ENCODE assay signal across 8 cellular contexts in the genomic region with DNA sequence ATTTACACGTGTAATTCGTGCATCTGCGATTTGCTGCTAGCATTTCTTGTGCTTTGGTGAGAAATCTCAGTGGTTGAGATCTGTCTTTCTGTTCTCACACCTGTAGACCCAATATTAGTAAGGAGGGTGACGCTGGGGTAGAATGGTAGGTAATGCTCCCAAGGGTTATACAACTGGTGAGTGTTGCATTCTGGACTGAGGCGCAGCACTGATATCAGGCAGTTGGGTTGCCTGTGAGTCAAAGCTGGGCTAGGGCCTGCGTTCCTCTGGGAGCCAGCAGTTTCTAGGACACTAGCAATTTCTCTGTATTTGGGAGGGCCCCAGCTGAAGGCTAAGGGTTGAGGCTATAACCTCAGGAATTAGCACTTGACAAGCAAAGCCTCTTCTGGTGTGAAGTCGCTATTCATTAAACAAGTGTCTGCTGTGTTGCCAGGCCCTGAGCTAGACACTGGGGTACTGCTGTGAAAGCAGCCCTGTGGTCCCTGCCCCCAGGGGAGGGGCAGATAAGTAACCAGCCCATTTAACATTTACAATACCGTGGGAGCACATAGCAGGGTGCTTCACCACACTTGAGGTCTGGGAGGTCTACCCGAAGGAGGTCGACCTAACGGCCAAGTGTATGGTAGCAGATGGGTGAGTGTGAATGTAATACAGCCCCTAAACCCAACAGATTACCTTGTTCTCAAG. TPM values are rescaled to one million over a fixed set of nuclear protein-coding genes. Genes with fewer than 3 reads are reported as not detected.
DNase-seq lines count a peak whose midpoint lies in the region; ATAC-seq, FAIRE-seq and TF ChIP-seq lines count a peak whose summit lies in the region.

No MANE protein-coding gene starts in this region.

- no TSS peak for BruUV-seq in K562 (replicated peaks; lab: Mats Ljungman, UMichigan)

- POLR2A ChIA-PET in K562 (lab: Yijun Ruan, JAX), result interaction anchor here (0.5 to 1.3 kb wide), 11 partner anchors 9 to 131 kb away, joined by 3 to 5 read pairs (median 3); no protein-coding TSS in a partner anchor

- H2AFZ ChIP-seq in K562 (ENCODE audit: low read depth, low read length), result no peak overlapping the region

- TF ChIP-seq POLR2A in K562 (conservative IDR thresholded peaks at IDR 0.05), result no peak
- TF ChIP-seq POLR2A in testis (IDR thresholded peaks at IDR 0.05), result no peak

- TF ChIP-seq CTCF in K562 (IDR thresholded peaks at IDR 0.05 in 2 of 3, conservative IDR thresholded peaks at IDR 0.05 in 1 of 3; ENCODE audit: insufficient read depth in 2 of 3, low read depth in 1 of 3, low read length in 3 of 3) (no peak), testis (IDR thresholded peaks at IDR 0.05) (no peak)

- CTCF ChIA-PET in K562 (lab: Yijun Ruan, JAX; ENCODE audit: low intra/inter-chr PET ratio), result no interaction called here

- no peak for FAIRE-seq in K562 (lab: Jason Lieb, UNC)

- 48% methylated on average over 11 of the region's 11 CpGs for WGBS in K562 (ENCODE audit: insufficient coverage, low coverage, missing lambda C conversion rate)
- WGBS in testis, 2 donors, result 72 to 76% methylated on average over 11 of the region's 11 CpGs

- H3K9ac ChIP-seq in K562 (ENCODE audit: insufficient read depth in 1 of 2, low read depth in 2 of 2, low read length in 2 of 2) (peak overlapping the region in 1 of 2 experiments; percentile 15; a peak in 1 of 4 replicates), rectal smooth muscle tissue (ENCODE audit: low read length) (no peak overlapping the region)

- H3K4me2 ChIP-seq in K562 (ENCODE audit: insufficient read depth, low read length), result peak overlapping the region; percentile 35

- no peak for TF ChIP-seq RAD21 in K562 (CRISPR knock-in tag; conservative IDR thresholded peaks at IDR 0.05 in 1 of 2, IDR thresholded peaks at IDR 0.05 in 1 of 2)

- H3K9me1 ChIP-seq in K562 (ENCODE audit: control insufficient read depth, insufficient read depth, low read length), result peaks cover 9% of the 10 kb centered on the region

- H3K36me3 ChIP-seq in K562 (ENCODE audit: control insufficient read depth, insufficient read depth, low read length) (peaks cover 63% of the 10 kb centered on the region; the same call in 2 of the 3 replicates), rectal smooth muscle tissue (ENCODE audit: control insufficient read depth, insufficient read depth, low read length) (no peaks in the 10 kb centered on the region), MG63 (peaks cover 79% of the 10 kb centered on the region), testis (ENCODE audit: low read depth, missing control alignments) (no peaks in the 10 kb centered on the region)

- H3K9me3 ChIP-seq in K562 (replicated peaks; ENCODE audit: control insufficient read depth, insufficient read depth, low read depth, low read length), result no peaks in the 10 kb centered on the region
- no peaks in the 10 kb centered on the region for H3K9me3 ChIP-seq in MG63
- H3K9me3 ChIP-seq in testis, result no peaks in the 10 kb centered on the region

- H3K27me3 ChIP-seq in K562 (ENCODE audit: control insufficient read depth in 2 of 2, insufficient read depth in 2 of 2, low read length in 2 of 2) (no peaks in the 10 kb centered on the region), rectal smooth muscle tissue (ENCODE audit: control insufficient read depth, insufficient read depth, low read length) (no peaks in the 10 kb centered on the region), MG63 (no peaks in the 10 kb centered on the region), testis (no peaks in the 10 kb centered on the region)

- H3K4me3 ChIP-seq in K562, result no peak overlapping the region
- H3K4me3 ChIP-seq in rectal smooth muscle tissue (ENCODE audit: low read length), result no peak overlapping the region
- no peak overlapping the region for H3K4me3 ChIP-seq in MG63
- no peak overlapping the region for H3K4me3 ChIP-seq in testis

- ATAC-seq in GM19397 (IDR thresholded peaks at IDR 0.05; ENCODE audit: unreplicated experiment), result peak; percentile 55
- peak; percentile 37 for ATAC-seq in HG03039 (IDR thresholded peaks at IDR 0.05; ENCODE audit: unreplicated experiment)
- peak; percentile 55 for ATAC-seq in K562
- ATAC-seq in GM19467 (IDR thresholded peaks at IDR 0.05; ENCODE audit: unreplicated experiment), result no peak

- peaks cover 71% of the 10 kb centered on the region for H4K20me1 ChIP-seq in K562 (replicated peaks; ENCODE audit: control insufficient read depth, insufficient read depth, low read length)

- H3K27ac ChIP-seq in K562 (ENCODE audit: extremely low read depth, low read depth, low read length) (peak overlapping the region; percentile 52; the same call in 2 of the 3 replicates), rectal smooth muscle tissue (ENCODE audit: low read depth, low read length) (peak overlapping the region; percentile 11), testis (no peak overlapping the region)

- TF ChIP-seq EP300 in K562 (IDR thresholded peaks at IDR 0.05; ENCODE audit: low read length), result no peak

- DNase-seq in K562 (ENCODE audit: extremely low read depth in 1 of 4, low spot score in 3 of 4), result peak in 2 of 4 experiments; percentile 33 to 50
- no peak for DNase-seq in retina
- DNase-seq in MG63, result no peak
- no peak for DNase-seq in testis

- intact Hi-C loops in K562 (cut with micrococcal nuclease), result loop anchor here (10.0 kb wide), 1 partner anchor 129 kb away; no protein-coding TSS in a partner anchor
- intact Hi-C loops in testis (cut with DNase I; ENCODE audit: low total_unique reads), result no loop called here

- peaks cover 99% of the 10 kb centered on the region for H3K79me2 ChIP-seq in K562 (ENCODE audit: control insufficient read depth, insufficient read depth, low read length)

- in situ Hi-C loops in K562 (cut with MboI), result no loop called here

- peaks cover 38 to 64% of the 10 kb centered on the region in 2 experiments for H3K4me1 ChIP-seq in K562 (replicated peaks in 1 of 2; ENCODE audit: control insufficient read depth in 2 of 2, insufficient read depth in 2 of 2, low read length in 2 of 2)
- peaks cover 28% of the 10 kb centered on the region for H3K4me1 ChIP-seq in rectal smooth muscle tissue (ENCODE audit: control insufficient read depth, insufficient read depth, low read length)
- peaks cover 47% of the 10 kb centered on the region for H3K4me1 ChIP-seq in testis

TF ChIP-seq in K562, 482 proteins besides CTCF, POLR2A, EP300 and RAD21 (continues in another document):
- no peak for TF ChIP-seq HNRNPLL (IDR thresholded peaks at IDR 0.05; ENCODE audit: low read depth, low read length, poor library complexity, severe bottlenecking)
- TF ChIP-seq, protein P1, sequence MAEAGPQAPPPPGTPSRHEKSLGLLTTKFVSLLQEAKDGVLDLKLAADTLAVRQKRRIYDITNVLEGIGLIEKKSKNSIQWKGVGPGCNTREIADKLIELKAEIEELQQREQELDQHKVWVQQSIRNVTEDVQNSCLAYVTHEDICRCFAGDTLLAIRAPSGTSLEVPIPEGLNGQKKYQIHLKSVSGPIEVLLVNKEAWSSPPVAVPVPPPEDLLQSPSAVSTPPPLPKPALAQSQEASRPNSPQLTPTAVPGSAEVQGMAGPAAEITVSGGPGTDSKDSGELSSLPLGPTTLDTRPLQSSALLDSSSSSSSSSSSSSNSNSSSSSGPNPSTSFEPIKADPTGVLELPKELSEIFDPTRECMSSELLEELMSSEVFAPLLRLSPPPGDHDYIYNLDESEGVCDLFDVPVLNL (CRISPR knock-in tag; IDR thresholded peaks at IDR 0.05; ENCODE audit: low read depth), result no peak
- peak; percentile 37; the same call in 1 of the 2 replicates for TF ChIP-seq POLR2AphosphoS2 (IDR thresholded peaks at IDR 0.05; ENCODE audit: low read length)
- TF ChIP-seq, protein P2, sequence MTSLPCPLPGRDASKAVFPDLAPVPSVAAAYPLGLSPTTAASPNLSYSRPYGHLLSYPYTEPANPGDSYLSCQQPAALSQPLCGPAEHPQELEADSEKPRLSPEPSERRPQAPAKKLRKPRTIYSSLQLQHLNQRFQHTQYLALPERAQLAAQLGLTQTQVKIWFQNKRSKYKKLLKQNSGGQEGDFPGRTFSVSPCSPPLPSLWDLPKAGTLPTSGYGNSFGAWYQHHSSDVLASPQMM (CRISPR knock-in tag; IDR thresholded peaks at IDR 0.05), result no peak

RNA-seq across cellular contexts. Expression of gene LARP1, which starts 28.7 kb away (rescaled TPM):
- 329 and 371 TPM in 2 replicates for total RNA-seq in K562 (2011; cell fraction: chromatin; rRNA removed; ENCODE audit: low replicate concordance)
- total RNA-seq in K562 (2011; cell fraction: nucleolus; rRNA removed), result 172 and 190 TPM in 2 replicates
- total RNA-seq in K562 (2011; cell fraction: nucleoplasm; rRNA removed), result 207 and 246 TPM in 2 replicates
- total RNA-seq in K562 (2014; rRNA removed), result 80.4 and 108 TPM in 2 replicates
- total RNA-seq in K562 (2014; rRNA removed; fragmentation: Illumina TruSeq; extraction: Trizol), result 103 and 123 TPM in 2 replicates
- 92.0 and 99.1 TPM in 2 replicates for total RNA-seq in K562 (2015; rRNA removed; fragmentation: Illumina TruSeq; extraction: Trizol)
- 267 and 300 TPM in 2 replicates for total RNA-seq in K562 (2021)
- polyA plus RNA-seq in K562 (2011; rRNA removed), result 74.2 and 82.6 TPM in 2 replicates
- polyA plus RNA-seq in K562 (2011; cell fraction: cytosol; rRNA removed), result 50.4 and 50.8 TPM in 2 replicates
- 249 and 279 TPM in 2 replicates for polyA plus RNA-seq in K562 (2011; cell fraction: nucleus; rRNA removed)
- 72.9 and 116 TPM in 2 replicates for polyA plus RNA-seq in K562 (2012)
- polyA plus RNA-seq in K562 (2014; fragmentation: Illumina TruSeq; extraction: Trizol), result 184 and 201 TPM in 2 replicates
- 10 to 100 TPM; 22.6 to 54.7 TPM for polyA plus RNA-seq in K562 (2014; fragmentation: Nextera tagmentation; extraction: Ambion mirVana)
- polyA plus RNA-seq in K562 (2014; rRNA removed), result 113 and 114 TPM in 2 replicates
- 95.4 and 99.1 TPM in 2 replicates for polyA minus RNA-seq in K562 (2011; rRNA and poly(A)+ RNA removed)
- polyA minus RNA-seq in K562 (2011; cell fraction: cytosol; rRNA and poly(A)+ RNA removed), result 92.4 and 104 TPM in 2 replicates
- 77.0 and 118 TPM in 2 replicates for polyA minus RNA-seq in K562 (2011; cell fraction: nucleus; rRNA and poly(A)+ RNA removed)
- 30.4 and 36.5 TPM in 2 replicates for total RNA-seq in MG63 (2014; rRNA removed; shearing (Covaris generic); ENCODE audit: low replicate concordance)
- total RNA-seq in testis, result 100 to 1,000 TPM; 169 to 174 TPM
- polyA plus RNA-seq in testis (ENCODE audit: insufficient read depth, low read depth, low replicate concordance), result 118 TPM

Comparison
In these comparisons a context has a peak if more than half of its experiments do, and no peak if none do; other contexts are left out.
1. H3K27ac ChIP-seq: peak in K562 (single experiment) and rectal smooth muscle tissue (single experiment); none in testis (0 of 2).